22 cellular contexts compared by ENCODE assay signal in genomic region chr5:106113922-106114321, GRCh38.
"Had no signal": no experiment of that assay in that cellular context is flagged by ENCODE, and none has a peak within 500 bp of the region (broad histone marks: within the 10 kb centered on the region; RNA-seq: fewer than 3 reads in every experiment).

No MANE protein-coding gene starts in this region.

- H3K4me3 ChIP-seq: dorsolateral prefrontal cortex, heart right ventricle, ovary, testis, tibial nerve, upper lobe of right lung, vagina had no signal

- H3K9me3 ChIP-seq: ovary, testis, upper lobe of right lung, vagina had no signal

- H3K27ac Mint-ChIP-seq: natural killer cell; progenitor cell of endocrine pancreas; stimulated activated effector memory CD8-positive, alpha-beta T cell treated with anti-CD3 and anti-CD28 coated beads, Interleukin-12 subunit alpha, Interleukin-12 subunit beta, amount 100 ng/mL, for 72 hours; stimulated activated naive CD8-positive, alpha-beta T cell treated with anti-CD3 and anti-CD28 coated beads, Interleukin-15, amount 100 ng/mL, for 72 hours had no signal

- H3K36me3 ChIP-seq: heart right ventricle, ovary, tibial nerve, upper lobe of right lung, vagina had no signal

- H3K4me1 ChIP-seq: heart right ventricle, testis, tibial nerve, upper lobe of right lung, vagina had no signal

- ATAC-seq: esophagus mucosa; heart right ventricle; left lobe of liver; natural killer cell; right cardiac atrium; stimulated activated effector memory CD8-positive, alpha-beta T cell treated with anti-CD3 and anti-CD28 coated beads, Interleukin-12 subunit alpha, Interleukin-12 subunit beta, amount 100 ng/mL, for 72 hours; stimulated activated naive CD8-positive, alpha-beta T cell treated with anti-CD3 and anti-CD28 coated beads, Interleukin-15, amount 100 ng/mL, for 72 hours; upper lobe of right lung had no signal

- DNase-seq: cortex of kidney; dorsolateral prefrontal cortex; effector CD8-positive, alpha-beta T cell; heart right ventricle; islet precursor cell; mammary epithelial cell; natural killer cell; nucleus accumbens; ovary; right cardiac atrium; stimulated activated CD4-positive, alpha-beta T cell treated with anti-CD3 and anti-CD28 coated beads, Interleukin-4, amount 100 ng/mL, for 1 hour; stimulated activated CD8-positive, alpha-beta memory T cell treated with anti-CD3 and anti-CD28 coated beads, Interleukin-4, amount 100 ng/mL, for 48 hours; stimulated activated naive CD8-positive, alpha-beta T cell treated with anti-CD3 and anti-CD28 coated beads, Interleukin-15, amount 100 ng/mL, for 72 hours; testis; upper lobe of right lung had no signal

- H3K4me1 Mint-ChIP-seq: natural killer cell; neural crest cell; stimulated activated effector memory CD8-positive, alpha-beta T cell treated with anti-CD3 and anti-CD28 coated beads, Interleukin-12 subunit alpha, Interleukin-12 subunit beta, amount 100 ng/mL, for 72 hours; stimulated activated naive CD8-positive, alpha-beta T cell treated with anti-CD3 and anti-CD28 coated beads, Interleukin-15, amount 100 ng/mL, for 72 hours had no signal

- H3K4me3 Mint-ChIP-seq: natural killer cell; neural crest cell; stimulated activated effector memory CD8-positive, alpha-beta T cell treated with anti-CD3 and anti-CD28 coated beads, Interleukin-12 subunit alpha, Interleukin-12 subunit beta, amount 100 ng/mL, for 72 hours; stimulated activated naive CD8-positive, alpha-beta T cell treated with anti-CD3 and anti-CD28 coated beads, Interleukin-15, amount 100 ng/mL, for 72 hours had no signal

- H3K27me3 Mint-ChIP-seq: progenitor cell of endocrine pancreas; stimulated activated naive CD8-positive, alpha-beta T cell treated with anti-CD3 and anti-CD28 coated beads, Interleukin-15, amount 100 ng/mL, for 72 hours had no signal

- H3K36me3 Mint-ChIP-seq: natural killer cell; stimulated activated effector memory CD8-positive, alpha-beta T cell treated with anti-CD3 and anti-CD28 coated beads, Interleukin-12 subunit alpha, Interleukin-12 subunit beta, amount 100 ng/mL, for 72 hours had no signal

- H3K27ac ChIP-seq: dorsolateral prefrontal cortex, heart right ventricle, ovary, testis, tibial nerve, upper lobe of right lung, vagina had no signal

- H3K27me3 ChIP-seq: dorsolateral prefrontal cortex, heart right ventricle, ovary, testis, tibial nerve, upper lobe of right lung, vagina had no signal
